In genomic region chr10:100347568-100348195, GRCh38 we compare ENCODE assay signal across 8 cellular contexts. TPM values are rescaled to one million over a fixed set of nuclear protein-coding genes. Genes with fewer than 3 reads are reported as not detected.
A peak's percentile ranks its signal among the peaks of the same experiment; 100 is the strongest.
DNase-seq lines count a peak whose midpoint lies in the region; TF ChIP-seq lines count a peak whose summit lies in the region.

No MANE protein-coding gene starts in this region.

- DNase-seq in EH (ENCODE audit: low read depth), result peak; percentile 13
- no peak for DNase-seq in astrocyte of the spinal cord (ENCODE audit: low read depth, low spot score)
- DNase-seq in kidney epithelial cell (ENCODE audit: low read depth), result no peak
- no peak for DNase-seq in testis
- DNase-seq in activated gamma-delta T cell treated with Interleukin-2 at 50 U/mL for 16 hours, result no peak
- DNase-seq in GM13977 (ENCODE audit: low spot score), result no peak
- no peak for DNase-seq in NCI-H1436 treated with DMSO at 0.1 percent for 48 hours (lab: John Stamatoyannopoulos, UW)

- peak overlapping the region; percentile 95 for H3K4me3 ChIP-seq in HUES48 (ENCODE audit: low read depth, low read length)
- peak overlapping the region; percentile 93 for H3K4me3 ChIP-seq in astrocyte of the spinal cord (ENCODE audit: low read depth, low read length)
- H3K4me3 ChIP-seq in kidney epithelial cell (ENCODE audit: low read depth, low read length), result peak overlapping the region; percentile 91
- peak overlapping the region; percentile 58 to 80 for H3K4me3 ChIP-seq in testis

- WGBS in testis, 2 donors, result 10% methylated on average over 31 to 32 of the region's 32 CpGs

- TF ChIP-seq POLR2A in testis (IDR thresholded peaks at IDR 0.05), result no peak

- H3K9me3 ChIP-seq in HUES48 (ENCODE audit: control insufficient read depth, insufficient read depth, low read length), result no peaks in the 10 kb centered on the region
- no peaks in the 10 kb centered on the region for H3K9me3 ChIP-seq in testis

- intact Hi-C loops in testis (cut with DNase I; ENCODE audit: low total_unique reads), result no loop called here

- TF ChIP-seq CTCF in astrocyte of the spinal cord (IDR thresholded peaks at IDR 0.05; ENCODE audit: low read depth, low read length) (no peak), kidney epithelial cell (IDR thresholded peaks at IDR 0.05; ENCODE audit: insufficient read depth, low read length, poor library complexity, severe bottlenecking) (no peak), testis (IDR thresholded peaks at IDR 0.05) (no peak), GM13977 (IDR thresholded peaks at IDR 0.05; ENCODE audit: extremely low read depth, insufficient read depth, missing control alignments) (no peak)

- H3K4me1 ChIP-seq in HUES48 (ENCODE audit: control insufficient read depth, insufficient read depth, low read length) (peaks cover 33% of the 10 kb centered on the region), testis (peaks cover 15% of the 10 kb centered on the region)

- peaks cover 47% of the 10 kb centered on the region for H3K36me3 ChIP-seq in HUES48 (ENCODE audit: control insufficient read depth, insufficient read depth, low read length)
- H3K36me3 ChIP-seq in kidney epithelial cell (ENCODE audit: control insufficient read depth, insufficient read depth, low read length), result peaks cover 5% of the 10 kb centered on the region
- H3K36me3 ChIP-seq in testis (ENCODE audit: low read depth, missing control alignments), result no peaks in the 10 kb centered on the region

- H3K27ac ChIP-seq in HUES48 (ENCODE audit: low read depth, low read length) (peak overlapping the region; percentile 60), testis (peak overlapping the region; percentile 20 to 58)

- in situ Hi-C loops in astrocyte of the spinal cord (cut with HindIII; ENCODE audit: low sequenced_read_pairs) (loop anchor here (25.0 kb wide), 1 partner anchor 190 kb away; the partner anchor contains the start of genes HIF1AN and NDUFB8), GM13977 (cut with MboI; ENCODE audit: low pct_unique_long_range_greater_than_20kb, low sequenced_read_pairs, unreplicated experiment) (loop anchor here (10.0 kb wide), 1 partner anchor 87 kb away; no protein-coding TSS in a partner anchor)

- no peaks in the 10 kb centered on the region for H3K27me3 ChIP-seq in HUES48 (ENCODE audit: control insufficient read depth, insufficient read depth, low read length)
- no peaks in the 10 kb centered on the region for H3K27me3 ChIP-seq in kidney epithelial cell (ENCODE audit: control insufficient read depth, insufficient read depth, low read length)
- no peaks in the 10 kb centered on the region for H3K27me3 ChIP-seq in testis

- peak overlapping the region; percentile 80 for H3K9ac ChIP-seq in HUES48 (ENCODE audit: low read depth, low read length)

RNA-seq across cellular contexts. Expression of gene SCD, which starts 0.6 kb away (rescaled TPM):
- total RNA-seq in kidney epithelial cell (273 and 288 TPM in 2 replicates), testis (100 to 1,000 TPM; 147 to 196 TPM)
- polyA plus RNA-seq in testis (ENCODE audit: insufficient read depth, low read depth, low replicate concordance), result 121 TPM

RNA-seq across cellular contexts. Expression of gene PKD2L1, which starts 17.7 kb away (rescaled TPM):
- not detected in 2 replicates for total RNA-seq in kidney epithelial cell
- 1 to 10 TPM in 1 of 2 donors, under 1 TPM in 1; 0.99 to 1.6 TPM for total RNA-seq in testis
- 4.7 TPM for polyA plus RNA-seq in testis (ENCODE audit: insufficient read depth, low read depth, low replicate concordance)
